In the genomic region with DNA sequence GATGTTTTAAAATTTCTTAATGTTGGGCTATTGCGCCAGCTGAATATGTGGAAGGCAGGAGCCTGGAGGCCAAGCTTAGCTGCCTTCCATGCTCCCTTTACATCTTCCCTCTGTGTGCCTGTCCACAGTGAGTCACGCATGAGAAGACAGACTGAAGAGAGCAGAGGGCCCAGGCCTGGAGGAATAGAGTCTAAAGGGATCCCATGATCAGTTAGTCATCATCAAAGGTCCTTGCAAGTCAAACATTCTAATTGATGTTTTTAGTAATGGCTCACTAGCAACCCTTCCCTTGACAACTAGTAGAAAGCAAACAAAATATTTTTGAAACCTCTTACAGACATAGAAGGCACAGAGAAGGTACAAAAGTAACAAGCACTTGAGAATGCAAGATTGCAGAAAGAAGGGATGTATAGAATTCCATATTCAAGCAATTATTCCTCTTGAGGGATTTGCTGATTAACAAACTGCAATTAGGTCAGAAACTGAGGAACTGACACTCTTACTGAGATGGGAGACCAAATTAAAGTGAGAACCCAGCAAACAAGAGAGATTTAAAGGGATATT, we compare ENCODE assay signal across 15 cellular contexts. TPM values are rescaled to one million over a fixed set of nuclear protein-coding genes. Genes with fewer than 3 reads are reported as not detected.
DNase-seq lines count a peak whose midpoint lies in the region; ATAC-seq and TF ChIP-seq lines count a peak whose summit lies in the region.
"Had no signal": no experiment of that assay in that cellular context is flagged by ENCODE, and none has a peak within 500 bp of the region (broad histone marks: within the 10 kb centered on the region; RNA-seq: fewer than 3 reads in every experiment).

No MANE protein-coding gene starts in this region.

- H3K27ac Mint-ChIP-seq in immature natural killer cell = no peak overlapping the region
- H3K27ac Mint-ChIP-seq: activated naive CD8-positive, alpha-beta T cell; nephron; stimulated activated naive CD8-positive, alpha-beta T cell treated with anti-CD3 and anti-CD28 coated beads, Interleukin-15, Interleukin-2, amounts not matched to agents 100 ng/mL and 50 ng/mL, for 24 hours had no signal

- intact Hi-C loops in right cardiac atrium (cut with DNase I) = no loop called here

- no peaks in the 10 kb centered on the region for H3K9me3 Mint-ChIP-seq in immature natural killer cell
- H3K9me3 Mint-ChIP-seq: nephron; stimulated activated naive CD8-positive, alpha-beta T cell treated with anti-CD3 and anti-CD28 coated beads, Interleukin-15, Interleukin-2, amounts not matched to agents 100 ng/mL and 50 ng/mL, for 24 hours had no signal

- no peak for ATAC-seq in GM19397 (IDR thresholded peaks at IDR 0.05; ENCODE audit: unreplicated experiment)
- ATAC-seq in right cardiac atrium = no peak

- peaks cover 3% of the 10 kb centered on the region for H3K27me3 ChIP-seq in right cardiac atrium (ENCODE audit: control insufficient read depth, insufficient read depth)

- H3K4me3 ChIP-seq in AG09309 (ENCODE audit: control insufficient read depth, low read depth, low read length) = no peak overlapping the region
- H3K4me3 ChIP-seq in right cardiac atrium (ENCODE audit: low read length) = no peak overlapping the region

- no peak overlapping the region for H3K27ac ChIP-seq in right cardiac atrium (ENCODE audit: low read length)

- WGBS in right cardiac atrium = 86% methylated on average over 2 of the region's 2 CpGs

- TF ChIP-seq CTCF in AG09309 (IDR thresholded peaks at IDR 0.05; ENCODE audit: control insufficient read depth, insufficient read depth, low read depth, low read length, missing control alignments) = no peak

- no peaks in the 10 kb centered on the region for H3K4me1 Mint-ChIP-seq in immature natural killer cell
- H3K4me1 Mint-ChIP-seq: nephron had no signal

- H3K27me3 Mint-ChIP-seq in immature natural killer cell (ENCODE audit: low read depth in 3 of 3) = peaks cover 3 to 6% (median 3%) of the 10 kb centered on the region in 3 donors
- H3K27me3 Mint-ChIP-seq: activated naive CD8-positive, alpha-beta T cell; stimulated activated naive CD8-positive, alpha-beta T cell treated with anti-CD3 and anti-CD28 coated beads, Interleukin-15, Interleukin-2, amounts not matched to agents 100 ng/mL and 50 ng/mL, for 24 hours had no signal

- no peaks in the 10 kb centered on the region for H3K36me3 Mint-ChIP-seq in immature natural killer cell
- H3K36me3 Mint-ChIP-seq: activated naive CD8-positive, alpha-beta T cell had no signal

- H3K9me3 ChIP-seq in right cardiac atrium (ENCODE audit: control insufficient read depth, low read length) = no peaks in the 10 kb centered on the region
- H3K9me3 ChIP-seq: SK-N-SH had no signal

- no peaks in the 10 kb centered on the region for H3K4me1 ChIP-seq in right cardiac atrium (ENCODE audit: control insufficient read depth, insufficient read depth, low read length)

- no peak overlapping the region for H3K4me3 Mint-ChIP-seq in immature natural killer cell
- H3K4me3 Mint-ChIP-seq: activated naive CD8-positive, alpha-beta T cell; nephron; stimulated activated naive CD8-positive, alpha-beta T cell treated with anti-CD3 and anti-CD28 coated beads, Interleukin-15, Interleukin-2, amounts not matched to agents 100 ng/mL and 50 ng/mL, for 24 hours had no signal

- peak; percentile 51 for DNase-seq in AG09309 (ENCODE audit: low read depth)
- DNase-seq in GM03348 (ENCODE audit: low spot score) = peak; percentile 58
- DNase-seq in T1000 (lab: John Stamatoyannopoulos, UW) = peak; percentile 93
- peak; percentile 93 for DNase-seq in kidney glomerular epithelial cell (lab: John Stamatoyannopoulos, UW)
- no peak for DNase-seq in immature natural killer cell
- no peak for DNase-seq in right cardiac atrium
- no peak for DNase-seq in stimulated activated CD8-positive, alpha-beta memory T cell treated with anti-CD3 and anti-CD28 coated beads, Interleukin-4, amount 100 ng/mL, for 48 hours
- DNase-seq: DMS53; effector CD8-positive, alpha-beta T cell; NCI-H446; SK-N-SH had no signal

RNA-seq across cellular contexts. Expression of gene APBB1IP, which starts 30.7 kb away (rescaled TPM):
- 10 to 100 TPM; 22.0 to 83.5 (median 29.8) TPM for polyA plus RNA-seq in immature natural killer cell
- 1 to 10 TPM; 5.2 to 8.4 (median 6.9) TPM for total RNA-seq in right cardiac atrium
- 2.8 TPM for polyA plus RNA-seq in right cardiac atrium
- polyA plus RNA-seq: SK-N-SH had no signal

Comparison
In these comparisons a context has a peak if more than half of its experiments do, and no peak if none do; other contexts are left out.
1. DNase-seq: peak in AG09309 (single experiment), GM03348 (single experiment), T1000 (single experiment) and kidney glomerular epithelial cell (single experiment); none in immature natural killer cell (0 of 3), right cardiac atrium (0 of 3) and stimulated activated CD8-positive, alpha-beta memory T cell treated with anti-CD3 and anti-CD28 coated beads, Interleukin-4, amount 100 ng/mL, for 48 hours (single experiment).